15 cellular contexts compared by ENCODE assay signal in genomic region chr19:39187552-39187943, GRCh38. TPM values are rescaled to one million over a fixed set of nuclear protein-coding genes. Genes with fewer than 3 reads are reported as not detected.
DNase-seq lines count a peak whose midpoint lies in the region; ATAC-seq, FAIRE-seq and TF ChIP-seq lines count a peak whose summit lies in the region.
"Had no signal": no experiment of that assay in that cellular context is flagged by ENCODE, and none has a peak within 500 bp of the region (broad histone marks: within the 10 kb centered on the region; RNA-seq: fewer than 3 reads in every experiment).

No MANE protein-coding gene starts in this region.

- WGBS in pancreas, 2 donors, result 49 to 54% methylated on average over 7 to 8 of the region's 8 CpGs

- no peaks in the 10 kb centered on the region for H3K4me1 ChIP-seq in DOHH2 (ENCODE audit: control insufficient read depth, low read length)
- H3K4me1 ChIP-seq in OCI-LY7 (ENCODE audit: insufficient read depth, low read length, poor library complexity, severe bottlenecking), result no peaks in the 10 kb centered on the region
- H3K4me1 ChIP-seq in pancreas, result no peaks in the 10 kb centered on the region
- H3K4me1 ChIP-seq: ascending aorta, psoas muscle had no signal

- H3K27ac ChIP-seq in DOHH2 (ENCODE audit: low read depth, low read length) (no peak overlapping the region), OCI-LY7 (ENCODE audit: low read depth, low read length, poor library complexity, severe bottlenecking) (no peak overlapping the region), pancreas (no peak overlapping the region)
- H3K27ac ChIP-seq: ascending aorta, coronary artery, psoas muscle had no signal

- H4K20me1 ChIP-seq in DOHH2 (ENCODE audit: control insufficient read depth, insufficient read depth, low read depth, low read length), result no peaks in the 10 kb centered on the region
- no peaks in the 10 kb centered on the region for H4K20me1 ChIP-seq in OCI-LY7 (ENCODE audit: insufficient read depth, low read length)

- no peak overlapping the region for H3K27ac Mint-ChIP-seq in glutamatergic neuron (ENCODE audit: unreplicated experiment)
- H3K27ac Mint-ChIP-seq: T-helper 17 cell had no signal

- no peaks in the 10 kb centered on the region for H3K36me3 Mint-ChIP-seq in glutamatergic neuron (ENCODE audit: unreplicated experiment)
- H3K36me3 Mint-ChIP-seq: CD4-positive, CD25-positive, alpha-beta regulatory T cell had no signal

- H3K4me3 Mint-ChIP-seq in glutamatergic neuron (ENCODE audit: unreplicated experiment), result no peak overlapping the region
- H3K4me3 Mint-ChIP-seq: CD4-positive, CD25-positive, alpha-beta regulatory T cell; T-helper 17 cell had no signal

- peaks cover 6% of the 10 kb centered on the region for H3K4me1 Mint-ChIP-seq in glutamatergic neuron (ENCODE audit: low read depth, unreplicated experiment)

- H3K36me3 ChIP-seq in DOHH2 (ENCODE audit: control insufficient read depth, low read length), result no peaks in the 10 kb centered on the region
- no peaks in the 10 kb centered on the region for H3K36me3 ChIP-seq in OCI-LY7 (ENCODE audit: insufficient read depth, low read length)
- H3K36me3 ChIP-seq in pancreas, result no peaks in the 10 kb centered on the region
- H3K36me3 ChIP-seq: ascending aorta had no signal

- no peaks in the 10 kb centered on the region for H3K9me2 ChIP-seq in DOHH2 (replicated peaks; ENCODE audit: control insufficient read depth, low read length)
- no peaks in the 10 kb centered on the region for H3K9me2 ChIP-seq in OCI-LY7 (ENCODE audit: insufficient read depth, low read length)

- intact Hi-C loops in OCI-LY7 (cut with micrococcal nuclease; ENCODE audit: unreplicated experiment), result loop anchor here (1.0 kb wide), 1 partner anchor 65 kb away; no protein-coding TSS in a partner anchor
- intact Hi-C loops in pancreas (cut with DNase I), result loop anchor here in 2 of 3 donors (5.0 to 10.0 kb wide), 2 partner anchors 53 to 55 kb away; no protein-coding TSS in a partner anchor

- POLR2A ChIA-PET in OCI-LY7 (lab: Charles Lee), result no interaction called here

- H3K9me3 ChIP-seq in DOHH2 (ENCODE audit: control insufficient read depth, insufficient read depth, low read length) (no peaks in the 10 kb centered on the region), OCI-LY7 (ENCODE audit: low read length) (no peaks in the 10 kb centered on the region), pancreas (no peaks in the 10 kb centered on the region)
- H3K9me3 ChIP-seq: ascending aorta, psoas muscle had no signal

- peaks cover 2% of the 10 kb centered on the region for H3K27me3 Mint-ChIP-seq in glutamatergic neuron (ENCODE audit: unreplicated experiment)

- H3K9me3 Mint-ChIP-seq in glutamatergic neuron (ENCODE audit: unreplicated experiment), result no peaks in the 10 kb centered on the region
- H3K9me3 Mint-ChIP-seq: CD4-positive, CD25-positive, alpha-beta regulatory T cell had no signal

- H3K4me3 ChIP-seq in DOHH2 (ENCODE audit: low read length), result no peak overlapping the region
- no peak overlapping the region for H3K4me3 ChIP-seq in OCI-LY7 (ENCODE audit: low read depth, low read length, poor library complexity, severe bottlenecking)
- H3K4me3 ChIP-seq in pancreas, result no peak overlapping the region
- H3K4me3 ChIP-seq: ascending aorta, coronary artery, psoas muscle had no signal

- H3K79me2 ChIP-seq in DOHH2 (ENCODE audit: control insufficient read depth, low read length) (no peaks in the 10 kb centered on the region), OCI-LY7 (ENCODE audit: insufficient read depth, low read depth, low read length) (no peaks in the 10 kb centered on the region)

- BruUV-seq in OCI-LY7 (replicated peaks; lab: Mats Ljungman, UMichigan), result no TSS peak

- peak in 3 of 4 donors; percentile 9 to 16 (median 16) for ATAC-seq in pancreas

- no peak overlapping the region for H3K4me2 ChIP-seq in DOHH2 (ENCODE audit: low read length)
- no peak overlapping the region for H3K4me2 ChIP-seq in OCI-LY7 (ENCODE audit: low read length)

- no peak for FAIRE-seq in pancreas (lab: Jason Lieb, UNC)

- no peak overlapping the region for H2AFZ ChIP-seq in OCI-LY7 (ENCODE audit: low read length)

- CTCF ChIA-PET in OCI-LY7 (lab: Charles Lee; ENCODE audit: unreplicated experiment), result no interaction called here

- H3F3A ChIP-seq in DOHH2 (ENCODE audit: control insufficient read depth, insufficient read depth), result no peaks in the 10 kb centered on the region

- TF ChIP-seq CTCF in DOHH2 (IDR thresholded peaks at IDR 0.05; ENCODE audit: low read depth, low read length, poor library complexity, severe bottlenecking) (peak; percentile 43), OCI-LY7 (conservative IDR thresholded peaks at IDR 0.05; ENCODE audit: low read length) (peak; percentile 47; the same call in 1 of the 2 replicates), glutamatergic neuron (IDR thresholded peaks at IDR 0.05; ENCODE audit: partially characterized antibody, unreplicated experiment) (peak; percentile 56), pancreas (IDR thresholded peaks at IDR 0.05) (no peak)

- H3K27me3 ChIP-seq in DOHH2 (ENCODE audit: control insufficient read depth, low read length) (no peaks in the 10 kb centered on the region), pancreas (no peaks in the 10 kb centered on the region)
- H3K27me3 ChIP-seq: ascending aorta had no signal

- no peak for DNase-seq in OCI-LY7 (ENCODE audit: low spot score)
- DNase-seq in glutamatergic neuron, result no peak
- DNase-seq in pancreas, result no peak
- DNase-seq in HT-29 (ENCODE audit: low spot score), result no peak
- no peak for DNase-seq in activated CD4-positive, alpha-beta T cell treated with anti-CD3 and anti-CD28 coated beads, Interleukin-2, amount 50 U/mL, for 48 hours
- DNase-seq in activated CD8-positive, alpha-beta memory T cell treated with anti-CD3 and anti-CD28 coated beads, Interleukin-2, amount 50 U/mL, for 48 hours, result no peak
- DNase-seq: GOT3, NCI-H2081 treated with DMSO at 0.1 percent for 48 hours had no signal

RNA-seq across cellular contexts. Expression of gene NCCRP1, which starts 9.2 kb away (rescaled TPM):
- total RNA-seq in OCI-LY7 (2014; rRNA removed; shearing (Covaris generic)), result not detected in 2 replicates
- total RNA-seq in OCI-LY7 (2022), result not detected in 2 replicates
- 0.61 TPM for total RNA-seq in glutamatergic neuron (ENCODE audit: unreplicated experiment)
- total RNA-seq in pancreas, result 1 to 10 TPM; 1.6 to 8.5 (median 4.1) TPM
- polyA plus RNA-seq in pancreas, result 1 to 10 TPM in 1 of 2 donors, under 1 TPM in 1; 0.96 to 1.7 TPM
- 0.31 TPM in 1 of 2 replicates, not detected in the other for total RNA-seq in HT-29 (2014; rRNA removed; shearing (Covaris generic))
- total RNA-seq: ascending aorta; CD4-positive, CD25-positive, alpha-beta regulatory T cell; T-helper 17 cell had no signal
- polyA plus RNA-seq: CD4-positive, CD25-positive, alpha-beta regulatory T cell had no signal

RNA-seq across cellular contexts. Expression of gene SYCN, which starts 16.5 kb away (rescaled TPM):
- not detected in 2 replicates for total RNA-seq in OCI-LY7 (2014; rRNA removed; shearing (Covaris generic))
- not detected in 2 replicates for total RNA-seq in OCI-LY7 (2022)
- total RNA-seq in glutamatergic neuron (ENCODE audit: unreplicated experiment), result not detected
- 1,000 to 10,000 TPM; 1,282 to 3,883 (median 2,778) TPM for total RNA-seq in pancreas
- 1,000 to 10,000 TPM; 1,825 to 2,558 TPM for polyA plus RNA-seq in pancreas
- total RNA-seq in HT-29 (2014; rRNA removed; shearing (Covaris generic)), result not detected in 2 replicates
- total RNA-seq: ascending aorta; CD4-positive, CD25-positive, alpha-beta regulatory T cell; T-helper 17 cell had no signal
- polyA plus RNA-seq: CD4-positive, CD25-positive, alpha-beta regulatory T cell; keratinocyte; psoas muscle had no signal

RNA-seq across cellular contexts. Expression of gene IFNL3, which starts 57.3 kb away (rescaled TPM):
- not detected in 2 replicates for total RNA-seq in OCI-LY7 (2014; rRNA removed; shearing (Covaris generic))
- total RNA-seq in OCI-LY7 (2022) (not detected in 2 replicates), glutamatergic neuron (ENCODE audit: unreplicated experiment) (not detected), pancreas (not detected)
- not detected for polyA plus RNA-seq in pancreas
- total RNA-seq in HT-29 (2014; rRNA removed; shearing (Covaris generic)), result not detected in 2 replicates
- total RNA-seq: ascending aorta; CD4-positive, CD25-positive, alpha-beta regulatory T cell; psoas muscle; T-helper 17 cell had no signal
- polyA plus RNA-seq: CD4-positive, CD25-positive, alpha-beta regulatory T cell; keratinocyte; psoas muscle had no signal

Comparison
In these comparisons a context has a peak if more than half of its experiments do, and no peak if none do; other contexts are left out.
1. CTCF ChIP-seq: peak in DOHH2 (single experiment), OCI-LY7 (single experiment) and glutamatergic neuron (single experiment); none in pancreas (0 of 4).
2. RNA of gene SYCN, which starts 16.5 kb away (total RNA-seq): 1,282 to 3,883 TPM in pancreas; not detected in OCI-LY7, not detected in glutamatergic neuron (single experiment) and not detected in HT-29; every median in the first group is over 1,000 times any median in the second.